ENCODE assay signal across 17 cellular contexts in the genomic region with DNA sequence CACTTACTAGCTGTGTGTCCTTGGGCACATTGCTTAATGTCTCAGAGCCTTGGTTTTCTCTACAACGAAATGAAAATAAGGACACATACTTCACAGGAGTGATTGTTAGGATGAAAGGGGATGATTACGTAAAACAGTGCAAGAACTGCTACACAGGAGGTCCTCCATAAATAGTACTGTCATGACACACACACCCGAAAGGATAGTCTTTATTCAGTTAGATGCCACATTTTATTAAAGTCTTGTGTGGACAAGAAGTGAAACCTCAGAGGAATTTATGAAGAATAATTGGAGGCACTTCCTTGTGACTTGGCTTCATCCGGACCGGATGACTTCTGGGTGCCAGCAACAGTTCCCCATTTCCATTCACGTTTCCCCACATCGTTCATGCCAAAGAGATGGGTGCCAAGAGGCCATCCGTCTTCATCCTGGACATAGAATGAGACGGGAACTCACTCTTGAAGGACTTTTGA.
DNase-seq lines count a peak whose midpoint lies in the region; ATAC-seq, FAIRE-seq and TF ChIP-seq lines count a peak whose summit lies in the region.
"Had no signal": no experiment of that assay in that cellular context is flagged by ENCODE, and none has a peak within 500 bp of the region (broad histone marks: within the 10 kb centered on the region; RNA-seq: fewer than 3 reads in every experiment).

No MANE protein-coding gene starts in this region.

- DNase-seq in A549 (ENCODE audit: low read depth in 1 of 2, low spot score in 1 of 2) (peak; percentile 85 to 94), H54 (ENCODE audit: insufficient read length, low spot score) (peak; percentile 34), SK-N-SH (no peak), fibroblast of villous mesenchyme (ENCODE audit: low read depth) (peak; percentile 59), C1 segment of cervical spinal cord (lab: John Stamatoyannopoulos, UW) (no peak), PC-3 (no peak), G401 (ENCODE audit: low spot score) (no peak)
- DNase-seq: activated CD4-positive, alpha-beta T cell treated with anti-CD3 and anti-CD28 coated beads, Interleukin-2, amount 50 U/mL, for 4 hours; AML-193; caudate nucleus; GF-D8; NCI-H1417 treated with DMSO at 0.1 percent for 48 hours; NCI-H526 treated with DMSO at 0.1 percent for 48 hours; stimulated activated CD4-positive, alpha-beta T cell treated with anti-CD3 and anti-CD28 coated beads, Interleukin-15, amount 100 ng/mL, for 24 hours; SW 1271 had no signal

- no peak overlapping the region for H2AFZ ChIP-seq in SK-N-SH (ENCODE audit: low read depth)
- no peak overlapping the region for H2AFZ ChIP-seq in PC-3 (ENCODE audit: low read length)

- H3K9me3 ChIP-seq in A549 (no peaks in the 10 kb centered on the region), SK-N-SH (no peaks in the 10 kb centered on the region), PC-3 (ENCODE audit: low read length) (no peaks in the 10 kb centered on the region)

- H3K79me2 ChIP-seq in SK-N-SH (ENCODE audit: insufficient read depth) (no peaks in the 10 kb centered on the region), PC-3 (ENCODE audit: low read length) (no peaks in the 10 kb centered on the region)

- H3K27me3 ChIP-seq in SK-N-SH (ENCODE audit: insufficient read depth) (no peaks in the 10 kb centered on the region), PC-3 (ENCODE audit: low read length) (no peaks in the 10 kb centered on the region)

- H3K9me2 ChIP-seq in SK-N-SH: no peaks in the 10 kb centered on the region
- H3K9me2 ChIP-seq in PC-3 (replicated peaks; ENCODE audit: low read length): no peaks in the 10 kb centered on the region

- CTCF ChIA-PET in A549 (lab: Yijun Ruan, JAX) (interaction anchor here (0.9 to 3.8 kb wide), 5 partner anchors 10 to 75 kb away, joined by 3 to 15 read pairs (median 3); no protein-coding TSS in a partner anchor), SK-N-SH (lab: Yijun Ruan, JAX) (interaction anchor here (1.1 to 2.4 kb wide), 2 partner anchors 26 to 27 kb away, joined by 3 to 15 read pairs; no protein-coding TSS in a partner anchor), PC-3 (lab: Charles Lee) (no interaction called here)

- in situ Hi-C loops in G401 (cut with HindIII; ENCODE audit: low sequenced_read_pairs): no loop called here

- intact Hi-C loops in PC-3 (cut with micrococcal nuclease): no loop called here

- H4K20me1 ChIP-seq in SK-N-SH (ENCODE audit: insufficient read depth) (no peaks in the 10 kb centered on the region), PC-3 (ENCODE audit: low read length) (no peaks in the 10 kb centered on the region)

- peak; percentile 96 for FAIRE-seq in A549 (lab: Jason Lieb, UNC)
- FAIRE-seq in H54 (lab: Jason Lieb, UNC): no peak

- TF ChIP-seq CTCF in A549 (IDR thresholded peaks at IDR 0.05) (no peak), SK-N-SH (IDR thresholded peaks at IDR 0.05) (no peak), fibroblast of villous mesenchyme (IDR thresholded peaks at IDR 0.05; ENCODE audit: insufficient read depth, low read depth, low read length) (no peak), PC-3 (conservative IDR thresholded peaks at IDR 0.05; ENCODE audit: low read depth, low read length) (no peak)

- POLR2A ChIA-PET in A549 (lab: Yijun Ruan, JAX): interaction anchor here (1.0 to 1.4 kb wide), 3 partner anchors 34 to 84 kb away, joined by 3 to 4 read pairs (median 4); no protein-coding TSS in a partner anchor
- POLR2A ChIA-PET in SK-N-SH (lab: Yijun Ruan, JAX): no interaction called here
- POLR2A ChIA-PET in PC-3 (lab: Charles Lee; ENCODE audit: unreplicated experiment): no interaction called here

- WGBS in A549 (ENCODE audit: missing lambda C conversion rate): 1% methylated on average over 9 of the region's 9 CpGs
- 72% methylated on average over 9 of the region's 9 CpGs for WGBS in SK-N-SH (ENCODE audit: low lambda C conversion rate)

- H3K9ac ChIP-seq in SK-N-SH: no peak overlapping the region
- no peak overlapping the region for H3K9ac ChIP-seq in PC-3 (ENCODE audit: low read length)

- peak; percentile 99 for TF ChIP-seq EP300 in A549 (IDR thresholded peaks at IDR 0.05)
- TF ChIP-seq EP300 in SK-N-SH (IDR thresholded peaks at IDR 0.05; ENCODE audit: borderline replicate concordance in 1 of 2, low read depth in 1 of 2, low read length in 1 of 2): peak in 1 of 2 experiments; percentile 7; a peak in 1 of 4 replicates

- peaks cover 17% of the 10 kb centered on the region for H3F3A ChIP-seq in SK-N-SH (replicated peaks; ENCODE audit: insufficient read depth)
- no peaks in the 10 kb centered on the region for H3F3A ChIP-seq in PC-3 (ENCODE audit: low read length, unreplicated experiment)

- H3K27ac ChIP-seq in A549: peak overlapping the region; percentile 97 to 99
- peak overlapping the region in 1 of 2 experiments; percentile 30; a peak in 1 of 4 replicates for H3K27ac ChIP-seq in SK-N-SH (ENCODE audit: low read depth in 2 of 2, low read length in 1 of 2)
- H3K27ac ChIP-seq in PC-3 (ENCODE audit: low read length): no peak overlapping the region

- H3K36me3 ChIP-seq in SK-N-SH (replicated peaks in 1 of 2; ENCODE audit: control insufficient read depth in 1 of 2, insufficient read depth in 2 of 2, low read length in 1 of 2) (peaks cover 0 to 3% of the 10 kb centered on the region in 2 experiments), PC-3 (ENCODE audit: low read depth, low read length) (no peaks in the 10 kb centered on the region)

- H3K4me1 ChIP-seq in A549 (peaks cover 69% of the 10 kb centered on the region), SK-N-SH (ENCODE audit: control insufficient read depth in 1 of 2, insufficient read depth in 2 of 2, low read depth in 1 of 2, low read length in 1 of 2) (peaks cover 13 to 30% of the 10 kb centered on the region in 2 experiments; a peak in 3 of 4 replicates), PC-3 (ENCODE audit: insufficient read depth, low read length) (peaks cover 34% of the 10 kb centered on the region)

- peak overlapping the region; percentile 8; the same call in 2 of the 3 replicates for H3K4me3 ChIP-seq in A549
- H3K4me3 ChIP-seq in SK-N-SH (ENCODE audit: low read depth in 2 of 2, low read length in 1 of 2): no peak overlapping the region
- H3K4me3 ChIP-seq in fibroblast of villous mesenchyme (ENCODE audit: low read depth, low read length): no peak overlapping the region
- H3K4me3 ChIP-seq in PC-3 (ENCODE audit: low read length): no peak overlapping the region

- H3K4me2 ChIP-seq in A549 (peak overlapping the region; percentile 75), SK-N-SH (no peak overlapping the region), PC-3 (ENCODE audit: low read length) (no peak overlapping the region)

- no peak for TF ChIP-seq POLR2A in A549 (IDR thresholded peaks at IDR 0.05; ENCODE audit: low read length)
- TF ChIP-seq POLR2A in H54 (IDR thresholded peaks at IDR 0.05; ENCODE audit: low read depth, low read length): no peak

- ATAC-seq in A549 (peak; percentile 61 to 80), PC-3 (no peak), GM21825 (IDR thresholded peaks at IDR 0.05; ENCODE audit: unreplicated experiment) (no peak)
- ATAC-seq: activated T-helper 17 cell treated with anti-CD3 and anti-CD28 coated beads, Interleukin-2, amount 50 U/mL, for 72 hours had no signal

- TF ChIP-seq RAD21 in A549 (conservative IDR thresholded peaks at IDR 0.05 in 1 of 2, IDR thresholded peaks at IDR 0.05 in 1 of 2): peak; percentile 10 to 51; a peak in 4 of 5 replicates
- no peak for TF ChIP-seq RAD21 in SK-N-SH (IDR thresholded peaks at IDR 0.05; ENCODE audit: low read length)

- BruUV-seq in PC-3 (replicated peaks; lab: Mats Ljungman, UMichigan): no TSS peak

TF ChIP-seq in A549, 52 proteins besides CTCF, POLR2A, EP300 and RAD21 (continues in another document):
- TF ChIP-seq CEBPB (IDR thresholded peaks at IDR 0.05) (peak; percentile 94 to 97), KDM5A (IDR thresholded peaks at IDR 0.05) (no peak), HDAC2 (IDR thresholded peaks at IDR 0.05) (no peak), RNF2 (IDR thresholded peaks at IDR 0.05; ENCODE audit: borderline replicate concordance, low read depth) (no peak), ZNF302 (CRISPR knock-in tag; IDR thresholded peaks at IDR 0.05) (no peak), SREBF2 (IDR thresholded peaks at IDR 0.05) (no peak), MAFK (IDR thresholded peaks at IDR 0.05; ENCODE audit: partially characterized antibody) (no peak), BHLHE40 (IDR thresholded peaks at IDR 0.05; ENCODE audit: low read depth, low read length) (no peak), FOSL2 (IDR thresholded peaks at IDR 0.05) (peak; percentile 67), FOSL2 (CRISPR knock-in tag; IDR thresholded peaks at IDR 0.05) (peak; percentile 90)
- TF ChIP-seq, protein P1, sequence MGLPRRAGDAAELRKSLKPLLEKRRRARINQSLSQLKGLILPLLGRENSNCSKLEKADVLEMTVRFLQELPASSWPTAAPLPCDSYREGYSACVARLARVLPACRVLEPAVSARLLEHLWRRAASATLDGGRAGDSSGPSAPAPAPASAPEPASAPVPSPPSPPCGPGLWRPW (IDR thresholded peaks at IDR 0.05): peak; percentile 69; the same call in 1 of the 2 replicates

TF ChIP-seq in SK-N-SH, 30 proteins besides CTCF, POLR2A, EP300 and RAD21 (continues in another document):
- TF ChIP-seq RXRA (IDR thresholded peaks at IDR 0.05; ENCODE audit: borderline replicate concordance, low read depth): no peak
- TF ChIP-seq REST (IDR thresholded peaks at IDR 0.05; ENCODE audit: low read depth, low read length): no peak

Comparison
In these comparisons a context has a peak if more than half of its experiments do, and no peak if none do; other contexts are left out.
1. ATAC-seq: peak in A549 (2 of 2); none in PC-3 (single experiment) and GM21825 (single experiment).
2. DNase-seq: peak in A549 (2 of 2), H54 (single experiment) and fibroblast of villous mesenchyme (single experiment); none in SK-N-SH (single experiment), C1 segment of cervical spinal cord (0 of 14), PC-3 (single experiment) and G401 (single experiment).
3. Of the 12 proteins assayed by ChIP-seq in both A549 and SK-N-SH: peak only in A549: FOSL2, MAX, RAD21 and SMC3; only in SK-N-SH: none; in both: PBX3; in neither: 6; mixed calls (peak in some experiments, not most) for 1.